In the genomic region with DNA sequence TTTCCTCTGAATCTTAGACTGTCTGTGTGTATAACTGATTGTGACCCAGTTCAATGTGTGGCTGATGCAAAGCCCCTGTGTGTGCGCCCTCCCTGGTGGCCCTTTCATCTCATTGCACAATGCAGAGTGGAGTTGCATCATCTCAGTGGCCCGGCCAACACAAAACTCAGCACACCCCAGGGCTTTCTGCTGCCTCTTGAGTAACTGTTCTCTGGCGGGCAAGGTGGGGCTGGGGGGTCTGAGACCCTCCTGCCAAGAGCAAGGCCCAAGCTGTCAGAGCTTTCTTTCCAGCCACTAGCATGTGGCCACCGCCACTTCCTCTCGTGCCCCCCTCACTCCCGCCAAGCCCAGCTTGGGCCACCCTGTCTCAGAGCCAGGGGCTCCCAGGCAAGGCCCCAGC, we compare ENCODE assay signal across 9 cellular contexts.
DNase-seq lines count a peak whose midpoint lies in the region; TF ChIP-seq lines count a peak whose summit lies in the region.
"Had no signal": no experiment of that assay in that cellular context is flagged by ENCODE, and none has a peak within 500 bp of the region (broad histone marks: within the 10 kb centered on the region; RNA-seq: fewer than 3 reads in every experiment).

No MANE protein-coding gene starts in this region.

- no peaks in the 10 kb centered on the region for H3K36me3 ChIP-seq in HEK293 (ENCODE audit: control insufficient read depth in 2 of 2, insufficient read depth in 1 of 2, low read length in 2 of 2)

- no peaks in the 10 kb centered on the region for H3K36me3 Mint-ChIP-seq in immature natural killer cell
- H3K36me3 Mint-ChIP-seq: stimulated activated effector memory CD8-positive, alpha-beta T cell treated with anti-CD3 and anti-CD28 coated beads, Interleukin-12 subunit alpha, Interleukin-12 subunit beta, amount 100 ng/mL, for 72 hours had no signal

- peak overlapping the region; percentile 44; the same call in 1 of the 2 replicates for H3K27ac ChIP-seq in HEK293 (ENCODE audit: extremely low read depth, low read depth, low read length)

- no peak overlapping the region for H3K4me3 ChIP-seq in HEK293 (ENCODE audit: low read depth, low read length)
- H3K4me3 ChIP-seq in skeletal muscle cell (ENCODE audit: low read depth, low read length), result no peak overlapping the region

- DNase-seq in SIG-M5 treated with dmso at 0.1 percent for 504 hours (lab: John Stamatoyannopoulos, UW; ENCODE audit: unreplicated experiment) (peak; percentile 89), fibroblast of the conjunctiva (ENCODE audit: low read depth) (peak; percentile 89), skeletal muscle cell (ENCODE audit: low read depth) (peak; percentile 68), NCI-H345 treated with DMSO at 0.1 percent for 48 hours (lab: John Stamatoyannopoulos, UW; ENCODE audit: unreplicated experiment) (no peak), immature natural killer cell (no peak), activated T-cell treated with anti-CD3 and anti-CD28 coated beads for 4 hours (no peak)
- DNase-seq: activated B cell treated with CpG ODN at 0.5 μM for 24 hours had no signal

- no peak overlapping the region for H3K27ac Mint-ChIP-seq in immature natural killer cell
- H3K27ac Mint-ChIP-seq: activated B cell treated with CpG ODN at 0.5 μM for 24 hours; stimulated activated effector memory CD8-positive, alpha-beta T cell treated with anti-CD3 and anti-CD28 coated beads, Interleukin-12 subunit alpha, Interleukin-12 subunit beta, amount 100 ng/mL, for 72 hours had no signal

- peaks cover under 1 to 8% (median 7%) of the 10 kb centered on the region in 3 donors for H3K27me3 Mint-ChIP-seq in immature natural killer cell (ENCODE audit: low read depth in 3 of 3)

- H3K9me3 ChIP-seq in HEK293 (ENCODE audit: control insufficient read depth, insufficient read depth, low read depth, low read length), result no peaks in the 10 kb centered on the region

- CTCF ChIA-PET in HEK293 (lab: Yijun Ruan, JAX), result interaction anchor here (1.0 kb wide), 1 partner anchor 14 kb away, joined by 3 read pairs; no protein-coding TSS in a partner anchor

- no peak for TF ChIP-seq CTCF in HEK293 (tag by site-specific recombination; IDR thresholded peaks at IDR 0.05)

- no peaks in the 10 kb centered on the region for H3K9me3 Mint-ChIP-seq in immature natural killer cell
- H3K9me3 Mint-ChIP-seq: activated B cell treated with CpG ODN at 0.5 μM for 24 hours; stimulated activated effector memory CD8-positive, alpha-beta T cell treated with anti-CD3 and anti-CD28 coated beads, Interleukin-12 subunit alpha, Interleukin-12 subunit beta, amount 100 ng/mL, for 72 hours had no signal

- no peaks in the 10 kb centered on the region for H3K4me1 ChIP-seq in HEK293 (ENCODE audit: control insufficient read depth, insufficient read depth, low read length)

- H3K4me3 Mint-ChIP-seq in immature natural killer cell, result no peak overlapping the region
- H3K4me3 Mint-ChIP-seq: activated B cell treated with CpG ODN at 0.5 μM for 24 hours; stimulated activated effector memory CD8-positive, alpha-beta T cell treated with anti-CD3 and anti-CD28 coated beads, Interleukin-12 subunit alpha, Interleukin-12 subunit beta, amount 100 ng/mL, for 72 hours had no signal

- H3K4me1 Mint-ChIP-seq in immature natural killer cell, result peaks cover 0 to 16% of the 10 kb centered on the region in 2 donors
- H3K4me1 Mint-ChIP-seq: activated B cell treated with CpG ODN at 0.5 μM for 24 hours; stimulated activated effector memory CD8-positive, alpha-beta T cell treated with anti-CD3 and anti-CD28 coated beads, Interleukin-12 subunit alpha, Interleukin-12 subunit beta, amount 100 ng/mL, for 72 hours had no signal

- POLR2A ChIA-PET in HEK293 (lab: Yijun Ruan, JAX), result no interaction called here

TF ChIP-seq in HEK293, 187 proteins besides CTCF, POLR2A, EP300 and RAD21 (continues in another document):
- TF ChIP-seq ZNF626 (tag by site-specific recombination; IDR thresholded peaks at IDR 0.05) (no peak), ZNF335 (tag by site-specific recombination; conservative IDR thresholded peaks at IDR 0.05) (0 out of 2 replicates have a peak, but pooled peaks have one; percentile 21), GLIS1 (tag by site-specific recombination; IDR thresholded peaks at IDR 0.05) (peak; percentile 69), ZEB2 (tag by site-specific recombination; IDR thresholded peaks at IDR 0.05) (peak; percentile 28; the same call in 1 of the 2 replicates), ZIC2 (tag by site-specific recombination; IDR thresholded peaks at IDR 0.05) (peak; percentile 53; the same call in 1 of the 2 replicates), ZNF521 (tag by site-specific recombination; IDR thresholded peaks at IDR 0.05) (no peak), HOXD13 (CRISPR knock-in tag; IDR thresholded peaks at IDR 0.05; ENCODE audit: borderline replicate concordance) (peak; percentile 76; the same call in 1 of the 2 replicates), ZNF518A (tag by site-specific recombination; conservative IDR thresholded peaks at IDR 0.05; ENCODE audit: low read depth) (peak; percentile 60), TCF7L2 (IDR thresholded peaks at IDR 0.05; ENCODE audit: borderline replicate concordance, low read depth, low read length) (peak; percentile 83), ZNF660 (tag by site-specific recombination; IDR thresholded peaks at IDR 0.05) (peak; percentile 87), ZNF132 (tag by site-specific recombination; IDR thresholded peaks at IDR 0.05; ENCODE audit: borderline replicate concordance) (no peak), BCL11B (tag by site-specific recombination; IDR thresholded peaks at IDR 0.05; ENCODE audit: low read depth) (no peak), ZNF324 (tag by site-specific recombination; IDR thresholded peaks at IDR 0.05) (no peak), ZNF449 (tag by site-specific recombination; IDR thresholded peaks at IDR 0.05) (peak; percentile 56; the same call in 1 of the 2 replicates)
- TF ChIP-seq, protein P1, sequence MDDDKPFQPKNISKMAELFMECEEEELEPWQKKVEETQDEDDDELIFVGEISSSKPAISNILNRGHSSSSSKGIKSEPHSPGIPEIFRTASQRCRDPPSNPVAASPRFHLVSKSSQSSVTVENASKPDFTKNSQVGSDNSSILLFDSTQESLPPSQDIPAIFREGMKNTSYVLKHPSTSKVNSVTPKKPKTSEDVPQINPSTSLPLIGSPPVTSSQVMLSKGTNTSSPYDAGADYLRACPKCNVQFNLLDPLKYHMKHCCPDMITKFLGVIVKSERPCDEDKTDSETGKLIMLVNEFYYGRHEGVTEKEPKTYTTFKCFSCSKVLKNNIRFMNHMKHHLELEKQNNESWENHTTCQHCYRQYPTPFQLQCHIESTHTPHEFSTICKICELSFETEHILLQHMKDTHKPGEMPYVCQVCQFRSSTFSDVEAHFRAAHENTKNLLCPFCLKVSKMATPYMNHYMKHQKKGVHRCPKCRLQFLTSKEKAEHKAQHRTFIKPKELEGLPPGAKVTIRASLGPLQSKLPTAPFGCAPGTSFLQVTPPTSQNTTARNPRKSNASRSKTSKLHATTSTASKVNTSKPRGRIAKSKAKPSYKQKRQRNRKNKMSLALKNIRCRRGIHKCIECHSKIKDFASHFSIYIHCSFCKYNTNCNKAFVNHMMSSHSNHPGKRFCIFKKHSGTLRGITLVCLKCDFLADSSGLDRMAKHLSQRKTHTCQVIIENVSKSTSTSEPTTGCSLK (tag by site-specific recombination; IDR thresholded peaks at IDR 0.05), result no peak

Comparison
In these comparisons a context has a peak if more than half of its experiments do, and no peak if none do; other contexts are left out.
1. DNase-seq: peak in SIG-M5 treated with dmso at 0.1 percent for 504 hours (single experiment), fibroblast of the conjunctiva (single experiment) and skeletal muscle cell (single experiment); none in NCI-H345 treated with DMSO at 0.1 percent for 48 hours (single experiment), immature natural killer cell (0 of 3) and activated T-cell treated with anti-CD3 and anti-CD28 coated beads for 4 hours (single experiment).